In the genomic region with DNA sequence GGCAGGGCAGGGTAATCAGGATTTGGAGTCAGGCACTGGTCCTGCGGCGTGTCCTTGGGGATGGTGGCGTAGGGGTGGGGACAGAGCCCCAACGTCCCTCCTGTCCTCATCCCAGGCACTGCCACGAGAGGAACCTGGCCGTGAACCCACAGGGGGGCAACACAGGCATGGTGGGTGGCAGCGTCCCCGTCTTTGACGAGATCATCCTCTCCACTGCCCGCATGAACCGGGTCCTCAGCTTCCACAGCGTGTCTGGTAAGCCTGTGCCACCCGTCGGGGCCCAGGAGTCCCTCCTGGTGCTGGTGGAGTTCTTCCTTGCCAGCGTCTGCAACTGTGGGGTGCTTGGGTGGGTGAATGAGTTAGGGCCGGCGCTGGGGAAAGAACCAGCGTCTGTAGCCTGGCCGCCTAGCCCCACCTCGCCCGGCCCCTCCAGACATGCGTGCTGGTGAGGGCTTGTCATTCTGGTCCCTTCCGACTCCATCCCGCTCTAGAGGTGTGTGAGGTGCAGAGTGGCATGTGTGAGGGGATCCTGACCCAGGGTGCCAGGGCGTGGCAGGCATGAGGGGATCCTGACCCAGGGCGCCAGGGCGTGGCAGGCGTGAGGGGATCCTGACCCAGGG, we compare ENCODE assay signal across 27 cellular contexts. TPM values are rescaled to one million over a fixed set of nuclear protein-coding genes. Genes with fewer than 3 reads are reported as not detected.
"Had no signal": no experiment of that assay in that cellular context is flagged by ENCODE, and none has a peak within 500 bp of the region (broad histone marks: within the 10 kb centered on the region; RNA-seq: fewer than 3 reads in every experiment).

No MANE protein-coding gene starts in this region.

- H3K4me1 ChIP-seq: gastrocnemius medialis, prostate gland, right atrium auricular region, sigmoid colon, upper lobe of right lung, uterus had no signal

- H3K4me3 Mint-ChIP-seq: mesothelial cell of epicardium; naive B cell; natural killer cell treated with Interleukin-12 subunit alpha and Interleukin-12 subunit beta and Interleukin-15 and Interleukin-18, amount 100 ng/mL, for 72 hours; neural crest cell; stimulated activated naive B cell treated with anti-CD40 and anti-IgM and Interleukin-4, amounts not matched to agents 10 μg/mL and 1 μg/mL and 100 μg/mL, for 72 hours; stimulated activated naive CD8-positive, alpha-beta T cell treated with anti-CD3 and anti-CD28 coated beads, Interleukin-15, Interleukin-2, amounts not matched to agents 100 ng/mL and 50 ng/mL, for 24 hours had no signal

- DNase-seq: cortex of kidney; effector memory CD8-positive, alpha-beta T cell; foreskin fibroblast; gastrocnemius medialis; head of caudate nucleus; mesenchymal stem cell; mucosa of descending colon; naive B cell; sigmoid colon; stimulated activated CD4-positive, alpha-beta T cell treated with anti-CD3 and anti-CD28 coated beads, Interleukin-4, amount 100 ng/mL, for 4 hours; stimulated activated naive B cell treated with anti-CD40 and anti-IgM and Interleukin-4, amounts not matched to agents 10 μg/mL and 1 μg/mL and 100 μg/mL, for 72 hours; upper lobe of right lung; uterus had no signal

- H3K9me3 Mint-ChIP-seq: effector memory CD8-positive, alpha-beta T cell; stimulated activated naive CD8-positive, alpha-beta T cell treated with anti-CD3 and anti-CD28 coated beads, Interleukin-15, Interleukin-2, amounts not matched to agents 100 ng/mL and 50 ng/mL, for 24 hours had no signal

- H3K4me3 ChIP-seq: gastrocnemius medialis, left lung, mucosa of descending colon, prostate gland, right atrium auricular region, sigmoid colon, thoracic aorta, tibial nerve, upper lobe of right lung, uterus had no signal

- H3K9me3 ChIP-seq: gastrocnemius medialis, left lung, mucosa of descending colon, prostate gland, right atrium auricular region, sigmoid colon, thoracic aorta, upper lobe of right lung, uterus had no signal

- ATAC-seq: effector memory CD8-positive, alpha-beta T cell; gastrocnemius medialis; left lung; mucosa of descending colon; natural killer cell treated with Interleukin-12 subunit alpha and Interleukin-12 subunit beta and Interleukin-15 and Interleukin-18, amount 100 ng/mL, for 72 hours; stimulated activated naive B cell treated with anti-CD40 and anti-IgM and Interleukin-4, amounts not matched to agents 10 μg/mL and 1 μg/mL and 100 μg/mL, for 72 hours; upper lobe of right lung had no signal

- H3K27me3 Mint-ChIP-seq: effector memory CD8-positive, alpha-beta T cell; naive B cell; natural killer cell treated with Interleukin-12 subunit alpha and Interleukin-12 subunit beta and Interleukin-15 and Interleukin-18, amount 100 ng/mL, for 72 hours; stimulated activated naive B cell treated with anti-CD40 and anti-IgM and Interleukin-4, amounts not matched to agents 10 μg/mL and 1 μg/mL and 100 μg/mL, for 72 hours; stimulated activated naive CD8-positive, alpha-beta T cell treated with anti-CD3 and anti-CD28 coated beads, Interleukin-15, Interleukin-2, amounts not matched to agents 100 ng/mL and 50 ng/mL, for 24 hours had no signal

- H3K36me3 ChIP-seq: uterus had no signal

- H3K27ac Mint-ChIP-seq: mesothelial cell of epicardium; stimulated activated naive CD8-positive, alpha-beta T cell treated with anti-CD3 and anti-CD28 coated beads, Interleukin-15, Interleukin-2, amounts not matched to agents 100 ng/mL and 50 ng/mL, for 24 hours had no signal

- H3K4me1 Mint-ChIP-seq: mesothelial cell of epicardium, neural crest cell had no signal

- H3K27ac ChIP-seq: gastrocnemius medialis, left lung, prostate gland, right atrium auricular region, sigmoid colon, thoracic aorta, tibial nerve, upper lobe of right lung, uterus had no signal

- H3K27me3 ChIP-seq: gastrocnemius medialis, left lung, right atrium auricular region, sigmoid colon, tibial nerve, upper lobe of right lung, uterus had no signal

- FAIRE-seq: keratinocyte had no signal

RNA-seq across cellular contexts. Expression of a gene that starts 34.2 kb away (rescaled TPM):
- total RNA-seq: dermis microvascular lymphatic vessel endothelial cell, glomerular endothelial cell, left lung, lung microvascular endothelial cell, skeletal muscle tissue, upper lobe of right lung had no signal
- polyA plus RNA-seq: keratinocyte had no signal
